ENCODE assay signal across 8 cellular contexts in genomic region chr11:64355078-64355940, GRCh38. TPM values are rescaled to one million over a fixed set of nuclear protein-coding genes. Genes with fewer than 3 reads are reported as not detected.
DNase-seq lines count a peak whose midpoint lies in the region; ATAC-seq, FAIRE-seq and TF ChIP-seq lines count a peak whose summit lies in the region.

No MANE protein-coding gene starts in this region.

- DNase-seq in DMS153 treated with DMSO at 0.1 percent for 48 hours (lab: John Stamatoyannopoulos, UW; ENCODE audit: unreplicated experiment) (peak; percentile 75), HT-29 (ENCODE audit: low spot score) (peak; percentile 94), T47D (ENCODE audit: low read depth in 1 of 2, low spot score in 1 of 2) (peak; percentile 82 to 97), iPS-NIHi7 (ENCODE audit: extremely low spot score) (peak; percentile 93), small intestine (peak; percentile 91)

- peak overlapping the region; percentile 56 to 75 for H3K27ac ChIP-seq in small intestine (ENCODE audit: low read depth in 1 of 2, low read length in 1 of 2)

- 13 to 22% (median 19%) methylated on average over 22 to 23 of the region's 23 CpGs for WGBS in small intestine, 3 donors

- no peaks in the 10 kb centered on the region for H3K9me3 ChIP-seq in small intestine (ENCODE audit: control insufficient read depth, low read depth)

- H3K36me3 ChIP-seq in small intestine (ENCODE audit: control insufficient read depth in 2 of 2, insufficient read depth in 2 of 2, low read length in 2 of 2): no peaks in the 10 kb centered on the region

- peaks cover 2 to 9% of the 10 kb centered on the region in 2 donors for H3K4me1 ChIP-seq in small intestine (ENCODE audit: control insufficient read depth in 2 of 2, insufficient read depth in 1 of 2, low read depth in 1 of 2, low read length in 1 of 2)

- no peak for ATAC-seq in GM21423 (IDR thresholded peaks at IDR 0.05; ENCODE audit: unreplicated experiment)
- no peak for ATAC-seq in HG03442 (IDR thresholded peaks at IDR 0.05; ENCODE audit: unreplicated experiment)

- no peak for FAIRE-seq in small intestine (lab: Jason Lieb, UNC)

- peak overlapping the region in 1 of 2 donors; percentile 31 for H3K4me3 ChIP-seq in small intestine (ENCODE audit: low read depth in 1 of 2, low read length in 2 of 2)

- in situ Hi-C loops in T47D (cut with HindIII; ENCODE audit: low pct_unique_long_range_greater_than_20kb, low sequenced_read_pairs): no loop called here

- no peaks in the 10 kb centered on the region for H3K27me3 ChIP-seq in small intestine (ENCODE audit: control insufficient read depth in 2 of 2, insufficient read depth in 2 of 2, low read length in 2 of 2)

TF ChIP-seq in PFSK-1, 5 proteins besides CTCF, POLR2A, EP300 and RAD21:
- TF ChIP-seq FOXP2 (optimal IDR thresholded peaks at IDR 0.05; ENCODE audit: borderline replicate concordance, extremely low read depth, extremely low read length, insufficient read depth): peak; percentile 72
- TF ChIP-seq SIN3A (IDR thresholded peaks at IDR 0.05; ENCODE audit: borderline replicate concordance, insufficient read depth, low read length): no peak

RNA-seq across cellular contexts. Expression of gene RPS6KA4, which starts 3.7 kb away (rescaled TPM):
- total RNA-seq in HT-29 (2014; rRNA removed; shearing (Covaris generic)): 149 and 158 TPM in 2 replicates
- 60.7 TPM for polyA plus RNA-seq in PFSK-1 (2012; ENCODE audit: insufficient read length, low read depth)
- 10 to 100 TPM; 27.5 to 33.4 (median 30.0) TPM for polyA plus RNA-seq in small intestine

RNA-seq across cellular contexts. Expression of gene CCDC88B, which starts 15.3 kb away (rescaled TPM):
- total RNA-seq in HT-29 (2014; rRNA removed; shearing (Covaris generic)): 11.4 and 12.8 TPM in 2 replicates
- 3.1 TPM for polyA plus RNA-seq in PFSK-1 (2012; ENCODE audit: insufficient read length, low read depth)
- 100 to 1,000 TPM in 2 of 3 donors, 10 to 100 TPM in 1; 32.3 to 363 (median 147) TPM for polyA plus RNA-seq in small intestine

RNA-seq across cellular contexts. Expression of gene PRDX5, which starts 37.4 kb away (rescaled TPM):
- 254 and 276 TPM in 2 replicates for total RNA-seq in HT-29 (2014; rRNA removed; shearing (Covaris generic))
- polyA plus RNA-seq in PFSK-1 (2012; ENCODE audit: insufficient read length, low read depth): 747 TPM
- 100 to 1,000 TPM; 477 to 668 (median 619) TPM for polyA plus RNA-seq in small intestine

RNA-seq across cellular contexts. Expression of gene TRMT112, which starts 38.0 kb away (rescaled TPM):
- 503 and 525 TPM in 2 replicates for total RNA-seq in HT-29 (2014; rRNA removed; shearing (Covaris generic))
- 224 TPM for polyA plus RNA-seq in PFSK-1 (2012; ENCODE audit: insufficient read length, low read depth)
- polyA plus RNA-seq in small intestine: 100 to 1,000 TPM in 2 of 3 donors, 10 to 100 TPM in 1; 99.3 to 188 (median 171) TPM

RNA-seq across cellular contexts. Expression of gene ESRRA, which starts 50.0 kb away (rescaled TPM):
- 180 TPM in 2 replicates for total RNA-seq in HT-29 (2014; rRNA removed; shearing (Covaris generic))
- polyA plus RNA-seq in PFSK-1 (2012; ENCODE audit: insufficient read length, low read depth): 90.5 TPM
- polyA plus RNA-seq in small intestine: 100 to 1,000 TPM; 192 to 417 (median 404) TPM
